7 cellular contexts compared by ENCODE assay signal in genomic region chr9:5949103-5949699, GRCh38. TPM values are rescaled to one million over a fixed set of nuclear protein-coding genes. Genes with fewer than 3 reads are reported as not detected.
DNase-seq lines count a peak whose midpoint lies in the region; ATAC-seq and TF ChIP-seq lines count a peak whose summit lies in the region.

No MANE protein-coding gene starts in this region.

- no peaks in the 10 kb centered on the region for H3K36me3 Mint-ChIP-seq in HFFc6 (ENCODE audit: low read depth)
- no peaks in the 10 kb centered on the region for H3K36me3 Mint-ChIP-seq in GM23338 (ENCODE audit: low read depth)

- H3K4me3 ChIP-seq in GM23338 = no peak overlapping the region

- no peaks in the 10 kb centered on the region for H3K36me3 ChIP-seq in GM23338 (ENCODE audit: insufficient read depth)

- no peaks in the 10 kb centered on the region for H3K27me3 Mint-ChIP-seq in HFFc6 (ENCODE audit: insufficient read depth)
- H3K27me3 Mint-ChIP-seq in stimulated activated naive CD8-positive, alpha-beta T cell treated with anti-CD3 and anti-CD28 coated beads, Interleukin-15, amount 100 ng/mL, for 72 hours = no peaks in the 10 kb centered on the region
- no peaks in the 10 kb centered on the region for H3K27me3 Mint-ChIP-seq in GM23338 (ENCODE audit: insufficient read depth, low read depth, poor library complexity)

- H3K27me3 ChIP-seq in GM23338 (ENCODE audit: insufficient read depth) = no peaks in the 10 kb centered on the region

- H3K9me3 Mint-ChIP-seq in HFFc6 (no peaks in the 10 kb centered on the region), GM23338 (no peaks in the 10 kb centered on the region)
- H3K9me3 Mint-ChIP-seq in stimulated activated naive CD8-positive, alpha-beta T cell treated with anti-CD3 and anti-CD28 coated beads, Interleukin-15, amount 100 ng/mL, for 72 hours = no peaks in the 10 kb centered on the region

- no peaks in the 10 kb centered on the region for H3F3A ChIP-seq in GM23338 (replicated peaks; ENCODE audit: low read depth)

- H3K4me1 ChIP-seq in GM23338 (ENCODE audit: insufficient read depth) = peaks cover 3% of the 10 kb centered on the region

- H3K4me2 ChIP-seq in GM23338 = no peak overlapping the region

- no peak overlapping the region for H3K27ac ChIP-seq in epithelial cell of prostate
- H3K27ac ChIP-seq in GM23338 (ENCODE audit: low read depth) = no peak overlapping the region

- no peaks in the 10 kb centered on the region for H3K79me2 ChIP-seq in GM23338 (replicated peaks; ENCODE audit: insufficient read depth)

- H4K20me1 ChIP-seq in GM23338 (replicated peaks; ENCODE audit: insufficient read depth) = no peaks in the 10 kb centered on the region

- H3K4me3 Mint-ChIP-seq in HFFc6 = peak overlapping the region; percentile 81
- H3K4me3 Mint-ChIP-seq in stimulated activated naive CD8-positive, alpha-beta T cell treated with anti-CD3 and anti-CD28 coated beads, Interleukin-15, amount 100 ng/mL, for 72 hours = peak overlapping the region; percentile 23 to 60
- H3K4me3 Mint-ChIP-seq in GM23338 = no peak overlapping the region

- no peaks in the 10 kb centered on the region for H3K9me2 ChIP-seq in GM23338 (ENCODE audit: insufficient read depth)

- ATAC-seq in GM18502 (IDR thresholded peaks at IDR 0.05; ENCODE audit: poor library complexity, unreplicated experiment) (peak; percentile 82), GM23338 (no peak)
- peak; percentile 85 for ATAC-seq in stimulated activated naive CD8-positive, alpha-beta T cell treated with anti-CD3 and anti-CD28 coated beads, Interleukin-15, amount 100 ng/mL, for 72 hours

- H2AFZ ChIP-seq in GM23338 = no peak overlapping the region

- no peak for TF ChIP-seq CTCF in HFFc6 (IDR thresholded peaks at IDR 0.05)
- no peak for TF ChIP-seq CTCF in GM23338 (conservative IDR thresholded peaks at IDR 0.05; ENCODE audit: low read depth in 2 of 2)

- H3K27ac Mint-ChIP-seq in HFFc6 (no peak overlapping the region; the same call in 1 of the 2 replicates), GM23338 (no peak overlapping the region; the same call in 1 of the 2 replicates)
- peak overlapping the region in 1 of 2 donors; percentile 90 for H3K27ac Mint-ChIP-seq in stimulated activated naive CD8-positive, alpha-beta T cell treated with anti-CD3 and anti-CD28 coated beads, Interleukin-15, amount 100 ng/mL, for 72 hours

- DNase-seq in HFFc6 (peak; percentile 28), epithelial cell of prostate (ENCODE audit: low read depth, low spot score) (peak; percentile 20), T1000 (lab: John Stamatoyannopoulos, UW) (no peak), GM23338 (ENCODE audit: low spot score) (no peak)
- DNase-seq in stimulated activated naive CD8-positive, alpha-beta T cell treated with anti-CD3 and anti-CD28 coated beads, Interleukin-15, amount 100 ng/mL, for 72 hours = peak; percentile 6 to 16

- H3K4me1 Mint-ChIP-seq in HFFc6 (ENCODE audit: low read depth) (peaks cover 35% of the 10 kb centered on the region), GM23338 (peaks cover 6% of the 10 kb centered on the region; the same call in 2 of the 3 replicates)
- H3K4me1 Mint-ChIP-seq in stimulated activated naive CD8-positive, alpha-beta T cell treated with anti-CD3 and anti-CD28 coated beads, Interleukin-15, amount 100 ng/mL, for 72 hours = peaks cover 21% of the 10 kb centered on the region

TF ChIP-seq in PFSK-1, 5 proteins besides CTCF, POLR2A, EP300 and RAD21:
- no peak for TF ChIP-seq TAF1 (IDR thresholded peaks at IDR 0.05; ENCODE audit: borderline replicate concordance, insufficient read depth, low read length)
- TF ChIP-seq FOXP2 (optimal IDR thresholded peaks at IDR 0.05; ENCODE audit: borderline replicate concordance, extremely low read depth, extremely low read length, insufficient read depth) = peak; percentile 16

TF ChIP-seq in GM23338, 12 proteins besides CTCF, POLR2A, EP300 and RAD21 (continues in another document):
- TF ChIP-seq ZNF114 (CRISPR knock-in tag; IDR thresholded peaks at IDR 0.05) (no peak), NANOG (IDR thresholded peaks at IDR 0.05; ENCODE audit: borderline replicate concordance) (no peak), JUNB (IDR thresholded peaks at IDR 0.05; ENCODE audit: unreplicated experiment) (no peak), CREB1 (CRISPR knock-in tag; IDR thresholded peaks at IDR 0.05; ENCODE audit: low read depth) (no peak), ZNF462 (CRISPR knock-in tag; IDR thresholded peaks at IDR 0.05) (no peak), ZNF331 (CRISPR knock-in tag; IDR thresholded peaks at IDR 0.05; ENCODE audit: low read depth) (no peak), STAT1 (IDR thresholded peaks at IDR 0.05; ENCODE audit: unreplicated experiment) (no peak), EZH2 (IDR thresholded peaks at IDR 0.05; ENCODE audit: low read depth, unreplicated experiment) (no peak)

RNA-seq across cellular contexts. Expression of gene MLANA, which starts 58.5 kb away (rescaled TPM):
- not detected for total RNA-seq in HFFc6 (2021; fragmentation: NEBNext Ultra II Directional; extraction: Animal tissue kit (Norgen Biotek cat#: 25700))
- polyA plus RNA-seq in PFSK-1 (2012; ENCODE audit: insufficient read length, low read depth) = not detected
- not detected in 2 replicates for total RNA-seq in GM23338 (2014; rRNA removed; shearing (Covaris generic))
- 0.38 TPM in 1 of 2 replicates, not detected in the other for polyA plus RNA-seq in GM23338 (2016; fragmentation: Nextera tagmentation; extraction: Ambion mirVana)

Comparison
In these comparisons a context has a peak if more than half of its experiments do, and no peak if none do; other contexts are left out.
1. DNase-seq: peak in HFFc6 (single experiment), epithelial cell of prostate (single experiment) and stimulated activated naive CD8-positive, alpha-beta T cell treated with anti-CD3 and anti-CD28 coated beads, Interleukin-15, amount 100 ng/mL, for 72 hours (2 of 2); none in T1000 (single experiment) and GM23338 (single experiment).